ENCODE assay signal across 28 cellular contexts in genomic region chr2:29388071-29388470, GRCh38.
"Had no signal": no experiment of that assay in that cellular context is flagged by ENCODE, and none has a peak within 500 bp of the region (broad histone marks: within the 10 kb centered on the region; RNA-seq: fewer than 3 reads in every experiment).

No MANE protein-coding gene starts in this region.

- H3K9me3 ChIP-seq: heart right ventricle, lower lobe of right lung, neutrophil, right lobe of liver, stomach, testis, thyroid gland, transverse colon, upper lobe of left lung, vagina had no signal

- ATAC-seq: lower lobe of right lung; natural killer cell; right lobe of liver; stimulated activated naive B cell treated with anti-CD40 and anti-IgM and Interleukin-4, amounts not matched to agents 10 μg/mL and 1 μg/mL and 100 μg/mL, for 72 hours; stimulated activated naive CD8-positive, alpha-beta T cell treated with anti-CD3 and anti-CD28 coated beads, Interleukin-15, Interleukin-2, amounts not matched to agents 100 U/mL and 50 U/mL, for 24 hours had no signal

- H3K4me1 ChIP-seq: lower lobe of right lung, neural progenitor cell, parathyroid adenoma, right lobe of liver, stomach, testis, thyroid gland, transverse colon, upper lobe of left lung, vagina had no signal

- DNase-seq: heart right ventricle; islet precursor cell; lower lobe of right lung; mammary epithelial cell; mesendoderm; naive B cell; natural killer cell; nephron progenitor cell; occipital lobe; retina; right lobe of liver; stimulated activated CD4-positive, alpha-beta T cell treated with anti-CD3 and anti-CD28 coated beads, Interleukin-12 subunit alpha, Interleukin-12 subunit beta, amount 100 ng/mL, for 4 hours; stimulated activated CD4-positive, alpha-beta T cell treated with anti-CD3 and anti-CD28 coated beads, Interleukin-15, amount 100 ng/mL, for 24 hours; stimulated activated CD4-positive, alpha-beta T cell treated with anti-CD3 and anti-CD28 coated beads, Interleukin-2, amount 100 ng/mL, for 24 hours; stimulated activated CD4-positive, alpha-beta T cell treated with anti-CD3 and anti-CD28 coated beads, Interleukin-4, amount 100 ng/mL, for 1 hour; stimulated activated naive B cell treated with anti-CD40 and anti-IgM and Interleukin-4, amounts not matched to agents 10 μg/mL and 1 μg/mL and 100 μg/mL, for 72 hours; stimulated activated naive CD8-positive, alpha-beta T cell treated with anti-CD3 and anti-CD28 coated beads, Interleukin-15, Interleukin-2, amounts not matched to agents 100 U/mL and 50 U/mL, for 24 hours; stomach; testis; thyroid gland; transverse colon; upper lobe of left lung had no signal

- H3K27me3 ChIP-seq: hepatocyte, neural progenitor cell, neutrophil, right lobe of liver, stomach, testis, thyroid gland, upper lobe of left lung, vagina had no signal

- H3K36me3 ChIP-seq: heart right ventricle, lower lobe of right lung, neural progenitor cell, neutrophil, right lobe of liver, stomach, thyroid gland, transverse colon, upper lobe of left lung, vagina had no signal

- H3K4me3 ChIP-seq: heart right ventricle, hepatocyte, lower lobe of right lung, neural progenitor cell, right lobe of liver, skin epidermis, stomach, testis, thyroid gland, transverse colon, upper lobe of left lung, vagina had no signal

- H3K27ac ChIP-seq: heart right ventricle, hepatocyte, lower lobe of right lung, neural progenitor cell, neutrophil, parathyroid adenoma, right lobe of liver, skin epidermis, stomach, testis, thyroid gland, transverse colon, upper lobe of left lung, vagina had no signal
